9 cellular contexts compared by ENCODE assay signal in genomic region chr15:75203017-75203907, GRCh38. TPM values are rescaled to one million over a fixed set of nuclear protein-coding genes. Genes with fewer than 3 reads are reported as not detected.
DNase-seq lines count a peak whose midpoint lies in the region; ATAC-seq and TF ChIP-seq lines count a peak whose summit lies in the region.
"Had no signal": no experiment of that assay in that cellular context is flagged by ENCODE, and none has a peak within 500 bp of the region (broad histone marks: within the 10 kb centered on the region; RNA-seq: fewer than 3 reads in every experiment).

No MANE protein-coding gene starts in this region.

- DNase-seq in AG04449 (ENCODE audit: low read depth, low spot score) = no peak
- peak; percentile 46 for DNase-seq in KBM-7
- peak in 1 of 2 donors; percentile 35 for DNase-seq in breast epithelium (ENCODE audit: low spot score in 2 of 2)
- DNase-seq in mesothelial cell of epicardium (ENCODE audit: low spot score in 2 of 2, unreplicated experiment in 2 of 2) = no peak
- DNase-seq in 8988T = no peak
- DNase-seq in NK-92 treated with Interleukin-12 subunit alpha and Interleukin-12 subunit beta, amount 100 ng/mL, for 24 hours (lab: John Stamatoyannopoulos, UW) = no peak
- no peak for DNase-seq in SIG-M5 treated with dmso at 0.1 percent for 504 hours (lab: John Stamatoyannopoulos, UW; ENCODE audit: unreplicated experiment)

- POLR2A ChIA-PET in AG04449 (lab: Yijun Ruan, JAX) = interaction anchor here (1.2 to 2.4 kb wide), 3 partner anchors 160 to 180 kb away, joined by 7 to 11 read pairs (median 8); partner anchors contain the start of gene PPCDC

- intact Hi-C loops in breast epithelium (cut with DNase I; ENCODE audit: low total_unique reads) = loop anchor here (5.0 kb wide), 1 partner anchor 171 kb away; no protein-coding TSS in a partner anchor

- H3K27me3 ChIP-seq in breast epithelium = no peaks in the 10 kb centered on the region

- H3K36me3 Mint-ChIP-seq in mesothelial cell of epicardium = no peaks in the 10 kb centered on the region

- H3K27ac ChIP-seq in breast epithelium = peak overlapping the region; percentile 96

- no peak for ATAC-seq in GM19035 (IDR thresholded peaks at IDR 0.05; ENCODE audit: unreplicated experiment)

- H3K27ac Mint-ChIP-seq in mesothelial cell of epicardium = peak overlapping the region; percentile 83

- no peaks in the 10 kb centered on the region for H3K9me3 Mint-ChIP-seq in mesothelial cell of epicardium

- H3K27me3 Mint-ChIP-seq in mesothelial cell of epicardium (ENCODE audit: low read depth) = no peaks in the 10 kb centered on the region

- H3K4me3 ChIP-seq in AG04449 (ENCODE audit: low read depth, low read length) (peak overlapping the region; percentile 89), breast epithelium (peak overlapping the region; percentile 92 to 98 (median 93))

- TF ChIP-seq CTCF in AG04449 (IDR thresholded peaks at IDR 0.05; ENCODE audit: insufficient read depth, low read length, missing control alignments) (no peak), breast epithelium (IDR thresholded peaks at IDR 0.05) (no peak), mesothelial cell of epicardium (IDR thresholded peaks at IDR 0.05; ENCODE audit: unreplicated experiment) (no peak)

- no peaks in the 10 kb centered on the region for H3K9me3 ChIP-seq in breast epithelium

- peak overlapping the region; percentile 87 for H3K4me3 Mint-ChIP-seq in mesothelial cell of epicardium

- H3K4me1 Mint-ChIP-seq in mesothelial cell of epicardium = peaks cover 47% of the 10 kb centered on the region

- TF ChIP-seq POLR2A in breast epithelium (IDR thresholded peaks at IDR 0.05) = no peak

- CTCF ChIA-PET in AG04449 (lab: Yijun Ruan, JAX) = interaction anchor here (0.6 to 10.9 kb wide), 17 partner anchors 9 to 421 kb away, joined by 3 to 337 read pairs (median 4); partner anchors contain the start of genes CSK and PPCDC

- in situ Hi-C loops in KBM-7 (cut with MboI; ENCODE audit: low pct_unique_long_range_greater_than_20kb, low sequenced_read_pairs) = no loop called here

- no peaks in the 10 kb centered on the region for H3K36me3 ChIP-seq in breast epithelium

- H3K4me1 ChIP-seq in breast epithelium = peaks cover 4 to 25% of the 10 kb centered on the region in 2 donors

RNA-seq across cellular contexts. Expression of gene C15orf39, which starts 1.6 kb away (rescaled TPM):
- total RNA-seq in breast epithelium (10 to 100 TPM in 2 of 3 donors, 1 to 10 TPM in 1; 7.7 to 17.4 (median 11.5) TPM), mesothelial cell of epicardium (62.0 to 66.6 TPM (median 62.2 TPM) in 3 replicates)

RNA-seq across cellular contexts. Expression of gene GOLGA6C, which starts 54.9 kb away (rescaled TPM):
- total RNA-seq in breast epithelium = under 1 TPM in 1 of 3 donors, not detected in 2; 0.33 TPM
- total RNA-seq in mesothelial cell of epicardium = 0.20 TPM in 1 of 3 replicates, not detected in the others
- total RNA-seq: myocyte had no signal
